10 cellular contexts compared by ENCODE assay signal in the genomic region with DNA sequence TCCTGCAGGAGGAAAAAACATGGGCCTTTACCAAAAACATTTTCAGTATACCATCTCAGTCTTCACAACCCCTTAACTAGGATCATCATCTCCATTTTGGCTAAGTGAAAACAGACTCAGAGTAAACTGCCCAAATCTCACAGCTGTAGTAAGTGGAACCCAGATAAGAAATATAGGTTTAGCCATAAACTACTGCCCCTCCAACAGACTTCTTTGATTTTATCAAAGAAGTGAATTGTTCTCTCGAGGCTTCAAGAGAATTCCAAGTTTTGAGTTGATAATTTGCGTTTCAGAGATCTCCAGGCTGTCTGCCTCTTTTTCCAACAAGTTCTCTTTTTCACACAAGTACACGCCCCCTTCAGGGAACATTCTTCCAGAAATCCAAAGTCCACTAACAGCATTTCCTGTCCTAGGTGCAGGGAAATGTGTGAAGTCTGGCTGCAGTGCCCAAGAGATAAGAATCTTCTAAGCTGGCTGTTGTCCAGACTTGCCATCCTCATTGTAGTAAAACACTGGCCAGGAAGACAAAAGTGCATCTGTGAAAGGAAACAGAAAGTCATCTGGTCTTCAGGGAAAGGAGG. TPM values are rescaled to one million over a fixed set of nuclear protein-coding genes. Genes with fewer than 3 reads are reported as not detected.
DNase-seq lines count a peak whose midpoint lies in the region; ATAC-seq and TF ChIP-seq lines count a peak whose summit lies in the region.
"Had no signal": no experiment of that assay in that cellular context is flagged by ENCODE, and none has a peak within 500 bp of the region (broad histone marks: within the 10 kb centered on the region; RNA-seq: fewer than 3 reads in every experiment).

No MANE protein-coding gene starts in this region.

- peaks cover 20% of the 10 kb centered on the region for H3K36me3 Mint-ChIP-seq in osteocyte (ENCODE audit: unreplicated experiment)
- H3K36me3 Mint-ChIP-seq in activated naive CD4-positive, alpha-beta T cell treated with anti-CD3 and anti-CD28 coated beads, Interleukin-2, amount 10 ng/mL, durations not matched to agents 7 days and 5 days, result peaks cover 20% of the 10 kb centered on the region

- H3K4me1 Mint-ChIP-seq in osteocyte (ENCODE audit: unreplicated experiment), result peaks cover 8% of the 10 kb centered on the region
- H3K4me1 Mint-ChIP-seq in activated naive CD4-positive, alpha-beta T cell treated with anti-CD3 and anti-CD28 coated beads, Interleukin-2, amount 10 ng/mL, durations not matched to agents 7 days and 5 days, result peaks cover 9% of the 10 kb centered on the region

- peak overlapping the region; percentile 31 for H3K27ac ChIP-seq in PC-9
- peak overlapping the region; percentile 54 for H3K27ac ChIP-seq in epithelial cell of prostate

- H4K20me1 ChIP-seq in PC-9 (ENCODE audit: insufficient read depth), result no peaks in the 10 kb centered on the region

- CTCF ChIA-PET in PC-9 (lab: Charles Lee), result interaction anchor here (0.8 to 1.2 kb wide), 4 partner anchors 73 to 537 kb away, joined by 3 to 7 read pairs (median 4); no protein-coding TSS in a partner anchor
- CTCF ChIA-PET in activated naive CD4-positive, alpha-beta T cell treated with anti-CD3 and anti-CD28 coated beads, Interleukin-2, amount 10 ng/mL, durations not matched to agents 7 days and 5 days (lab: Charles Lee), result interaction anchor here (0.9 to 5.7 kb wide), 16 partner anchors 10 to 355 kb away, joined by 3 to 84 read pairs (median 5); no protein-coding TSS in a partner anchor

- H3F3A ChIP-seq in PC-9 (ENCODE audit: insufficient read depth, low read depth), result peaks cover 18% of the 10 kb centered on the region

- intact Hi-C loops in PC-9 (cut with micrococcal nuclease; ENCODE audit: unreplicated experiment), result loop anchor here (1.0 to 5.0 kb wide), 4 partner anchors 29 to 148 kb away; a partner anchor contains a TSS

- BruUV-seq in PC-9 (replicated peaks; lab: Mats Ljungman, UMichigan), result no TSS peak

- no peak overlapping the region for H3K4me2 ChIP-seq in PC-9

- H3K36me3 ChIP-seq in PC-9 (ENCODE audit: low read depth), result no peaks in the 10 kb centered on the region; the same call in 1 of the 2 replicates

- no peak overlapping the region for H3K4me3 Mint-ChIP-seq in osteocyte (ENCODE audit: unreplicated experiment)
- no peak overlapping the region for H3K4me3 Mint-ChIP-seq in activated naive CD4-positive, alpha-beta T cell treated with anti-CD3 and anti-CD28 coated beads, Interleukin-2, amount 10 ng/mL, durations not matched to agents 7 days and 5 days
- H3K4me3 Mint-ChIP-seq: activated naive CD8-positive, alpha-beta T cell treated with anti-CD3 and anti-CD28 coated beads, Interleukin-2, amount 10 ng/mL, durations not matched to agents 7 days and 5 days had no signal

- H3K27ac Mint-ChIP-seq in osteocyte (ENCODE audit: unreplicated experiment), result peak overlapping the region; percentile 6
- H3K27ac Mint-ChIP-seq in activated naive CD4-positive, alpha-beta T cell treated with anti-CD3 and anti-CD28 coated beads, Interleukin-2, amount 10 ng/mL, durations not matched to agents 7 days and 5 days, result no peak overlapping the region
- H3K27ac Mint-ChIP-seq: activated naive CD8-positive, alpha-beta T cell treated with anti-CD3 and anti-CD28 coated beads, Interleukin-2, amount 10 ng/mL, durations not matched to agents 7 days and 5 days had no signal

- no peak overlapping the region for H2AFZ ChIP-seq in PC-9

- no peaks in the 10 kb centered on the region for H3K9me2 ChIP-seq in PC-9 (ENCODE audit: insufficient read depth)

- DNase-seq in Daoy (ENCODE audit: low read depth) (peak; percentile 54), PC-9 (peak; percentile 42 to 52), epithelial cell of prostate (ENCODE audit: low read depth, low spot score) (no peak), osteocyte (ENCODE audit: extremely low spot score, unreplicated experiment) (no peak), D341Med (ENCODE audit: low spot score) (no peak)
- no peak for DNase-seq in activated naive CD4-positive, alpha-beta T cell treated with anti-CD3 and anti-CD28 coated beads, Interleukin-2, amount 10 ng/mL, durations not matched to agents 7 days and 5 days
- DNase-seq: activated naive CD8-positive, alpha-beta T cell treated with anti-CD3 and anti-CD28 coated beads, Interleukin-2, amount 10 ng/mL, durations not matched to agents 7 days and 5 days; MG63 had no signal

- no peaks in the 10 kb centered on the region for H3K9me3 ChIP-seq in PC-9 (ENCODE audit: insufficient read depth, low read depth)
- H3K9me3 ChIP-seq: MG63 had no signal

- POLR2A ChIA-PET in PC-9 (lab: Charles Lee; ENCODE audit: unreplicated experiment), result interaction anchor here (0.6 kb wide), 1 partner anchor 17 kb away, joined by 5 read pairs; no protein-coding TSS in a partner anchor

- peaks cover 18% of the 10 kb centered on the region for H3K4me1 ChIP-seq in PC-9 (replicated peaks; ENCODE audit: insufficient read depth)

- TF ChIP-seq CTCF in PC-9 (conservative IDR thresholded peaks at IDR 0.05) (peak; percentile 44; the same call in 1 of the 2 replicates), osteocyte (IDR thresholded peaks at IDR 0.05) (peak; percentile 22)

- H3K79me2 ChIP-seq in PC-9 (ENCODE audit: low read depth), result no peaks in the 10 kb centered on the region

- H3K27me3 ChIP-seq in PC-9 (ENCODE audit: insufficient read depth, low read depth), result no peaks in the 10 kb centered on the region
- H3K27me3 ChIP-seq: MG63 had no signal

- H3K9me3 Mint-ChIP-seq in osteocyte (ENCODE audit: unreplicated experiment), result no peaks in the 10 kb centered on the region
- no peaks in the 10 kb centered on the region for H3K9me3 Mint-ChIP-seq in activated naive CD4-positive, alpha-beta T cell treated with anti-CD3 and anti-CD28 coated beads, Interleukin-2, amount 10 ng/mL, durations not matched to agents 7 days and 5 days
- H3K9me3 Mint-ChIP-seq: activated naive CD8-positive, alpha-beta T cell treated with anti-CD3 and anti-CD28 coated beads, Interleukin-2, amount 10 ng/mL, durations not matched to agents 7 days and 5 days had no signal

- H3K4me3 ChIP-seq in PC-9, result no peak overlapping the region
- H3K4me3 ChIP-seq: MG63 had no signal

- no peak for ATAC-seq in GM19351 (IDR thresholded peaks at IDR 0.05; ENCODE audit: unreplicated experiment)
- ATAC-seq in HG02981 (IDR thresholded peaks at IDR 0.05; ENCODE audit: unreplicated experiment), result no peak

- no peaks in the 10 kb centered on the region for H3K27me3 Mint-ChIP-seq in osteocyte (ENCODE audit: unreplicated experiment)
- no peaks in the 10 kb centered on the region for H3K27me3 Mint-ChIP-seq in activated naive CD4-positive, alpha-beta T cell treated with anti-CD3 and anti-CD28 coated beads, Interleukin-2, amount 10 ng/mL, durations not matched to agents 7 days and 5 days

RNA-seq across cellular contexts. Expression of a gene that starts 30.8 kb away (rescaled TPM):
- total RNA-seq in Daoy (2014; rRNA removed; shearing (Covaris generic)), result 18.8 and 20.4 TPM in 2 replicates
- total RNA-seq in PC-9 (2021) (25.4 and 25.5 TPM in 2 replicates), osteocyte (12.6 and 15.3 TPM in 2 replicates)

RNA-seq across cellular contexts. Expression of a gene that starts 32.6 kb away (rescaled TPM):
- 27.7 and 48.1 TPM in 2 replicates for total RNA-seq in Daoy (2014; rRNA removed; shearing (Covaris generic))
- 102 and 132 TPM in 2 replicates for total RNA-seq in PC-9 (2021)
- 7.3 and 9.8 TPM in 2 replicates for total RNA-seq in osteocyte
- total RNA-seq: activated naive CD8-positive, alpha-beta T cell treated with anti-CD3 and anti-CD28 coated beads, Interleukin-2, amount 10 ng/mL, durations not matched to agents 7 days and 5 days had no signal

RNA-seq across cellular contexts. Expression of a gene that starts 47.5 kb away (rescaled TPM):
- not detected in 2 replicates for total RNA-seq in Daoy (2014; rRNA removed; shearing (Covaris generic))
- total RNA-seq in PC-9 (2021) (not detected in 2 replicates), osteocyte (not detected in 2 replicates)

Comparison
In these comparisons a context has a peak if more than half of its experiments do, and no peak if none do; other contexts are left out.
1. DNase-seq: peak in Daoy (single experiment) and PC-9 (2 of 2); none in epithelial cell of prostate (single experiment), osteocyte (single experiment), D341Med (single experiment) and activated naive CD4-positive, alpha-beta T cell treated with anti-CD3 and anti-CD28 coated beads, Interleukin-2, amount 10 ng/mL, durations not matched to agents 7 days and 5 days (single experiment).